14 cellular contexts compared by ENCODE assay signal in genomic region chr4:161554372-161554990, GRCh38.
DNase-seq lines count a peak whose midpoint lies in the region; ATAC-seq, FAIRE-seq and TF ChIP-seq lines count a peak whose summit lies in the region.
"Had no signal": no experiment of that assay in that cellular context is flagged by ENCODE, and none has a peak within 500 bp of the region (broad histone marks: within the 10 kb centered on the region; RNA-seq: fewer than 3 reads in every experiment).

No MANE protein-coding gene starts in this region.

- intact Hi-C loops in aorta (cut with DNase I), result no loop called here

- DNase-seq in A549 (ENCODE audit: low read depth in 1 of 2, low spot score in 1 of 2) (peak in 1 of 2 experiments; percentile 40), glomerular endothelial cell (ENCODE audit: extremely low read depth, low read depth, low spot score) (peak; percentile 58), Ammon's horn (ENCODE audit: low spot score) (no peak), GM12891 (ENCODE audit: insufficient read length, low spot score) (no peak), occipital lobe (lab: John Stamatoyannopoulos, UW) (no peak), aorta (no peak)
- DNase-seq: activated gamma-delta T cell treated with Interleukin-2 at 50 U/mL for 16 hours; GF-D8; NCI-H187 treated with DMSO at 0.1 percent for 48 hours; stimulated activated CD4-positive, alpha-beta T cell treated with anti-CD3 and anti-CD28 coated beads, Interleukin-4, amount 100 ng/mL, for 24 hours; substantia nigra had no signal

- ATAC-seq in A549, result peak; percentile 62 to 72; a peak in 4 of 6 replicates
- peak; percentile 38 for ATAC-seq in HG02798 (IDR thresholded peaks at IDR 0.05; ENCODE audit: poor library complexity, unreplicated experiment)
- ATAC-seq in aorta (ENCODE audit: low FRiP score), result no peak

- H3K4me3 ChIP-seq in A549 (0 out of 3 replicates have a peak overlapping the region, but pooled peaks have one; percentile 13), aorta (ENCODE audit: low read length in 2 of 2) (no peak overlapping the region)

- FAIRE-seq in A549 (lab: Jason Lieb, UNC) (no peak), TTC549 (lab: Jason Lieb, UNC) (peak; percentile 69), GM12891 (lab: Jason Lieb, UNC) (no peak)
- FAIRE-seq: GM19239 had no signal

- no peaks in the 10 kb centered on the region for H3K36me3 ChIP-seq in aorta (ENCODE audit: control insufficient read depth in 1 of 2, insufficient read depth in 2 of 2, low read length in 1 of 2)

- H3K4me1 ChIP-seq in A549 (peaks cover 18% of the 10 kb centered on the region; the same call in 2 of the 3 replicates), aorta (ENCODE audit: control insufficient read depth in 1 of 2, insufficient read depth in 2 of 2, low read length in 2 of 2) (no peaks in the 10 kb centered on the region)

- H3K4me2 ChIP-seq in A549, result peak overlapping the region; percentile 79

- TF ChIP-seq CTCF in A549 (IDR thresholded peaks at IDR 0.05), result no peak

- H3K9me3 ChIP-seq in A549 (no peaks in the 10 kb centered on the region), aorta (ENCODE audit: control insufficient read depth, low read length) (no peaks in the 10 kb centered on the region)

- H3K27me3 ChIP-seq in aorta (ENCODE audit: control insufficient read depth in 1 of 2, insufficient read depth in 2 of 2, low read length in 1 of 2), result no peaks in the 10 kb centered on the region

- 4% methylated on average over 5 of the region's 5 CpGs for WGBS in A549 (ENCODE audit: missing lambda C conversion rate)
- WGBS in aorta, 2 donors, result 17 to 21% methylated on average over 5 of the region's 5 CpGs

- TF ChIP-seq EP300 in A549 (IDR thresholded peaks at IDR 0.05), result no peak

- TF ChIP-seq RAD21 in A549 (conservative IDR thresholded peaks at IDR 0.05 in 1 of 2, IDR thresholded peaks at IDR 0.05 in 1 of 2), result no peak

- POLR2A ChIA-PET in A549 (lab: Yijun Ruan, JAX), result no interaction called here

- CTCF ChIA-PET in A549 (lab: Yijun Ruan, JAX), result no interaction called here

- TF ChIP-seq POLR2A in A549 (IDR thresholded peaks at IDR 0.05; ENCODE audit: low read length) (no peak), GM12891 (IDR thresholded peaks at IDR 0.05; ENCODE audit: low read depth, low read length) (no peak)

- H3K27ac ChIP-seq in A549, result peak overlapping the region; percentile 62 to 82
- H3K27ac ChIP-seq in aorta (ENCODE audit: low read depth in 1 of 2, low read length in 2 of 2), result no peak overlapping the region

TF ChIP-seq in A549, 52 proteins besides CTCF, POLR2A, EP300 and RAD21:
- TF ChIP-seq, protein P1, sequence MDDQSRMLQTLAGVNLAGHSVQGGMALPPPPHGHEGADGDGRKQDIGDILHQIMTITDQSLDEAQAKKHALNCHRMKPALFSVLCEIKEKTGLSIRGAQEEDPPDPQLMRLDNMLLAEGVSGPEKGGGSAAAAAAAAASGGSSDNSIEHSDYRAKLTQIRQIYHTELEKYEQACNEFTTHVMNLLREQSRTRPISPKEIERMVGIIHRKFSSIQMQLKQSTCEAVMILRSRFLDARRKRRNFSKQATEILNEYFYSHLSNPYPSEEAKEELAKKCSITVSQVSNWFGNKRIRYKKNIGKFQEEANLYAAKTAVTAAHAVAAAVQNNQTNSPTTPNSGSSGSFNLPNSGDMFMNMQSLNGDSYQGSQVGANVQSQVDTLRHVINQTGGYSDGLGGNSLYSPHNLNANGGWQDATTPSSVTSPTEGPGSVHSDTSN (IDR thresholded peaks at IDR 0.05), result no peak
- TF ChIP-seq HEYL (CRISPR knock-in tag; IDR thresholded peaks at IDR 0.05), result no peak
- no peak for TF ChIP-seq NFE2L2 (conservative IDR thresholded peaks at IDR 0.05; ENCODE audit: low read length)
- no peak for TF ChIP-seq GATA3 (IDR thresholded peaks at IDR 0.05; ENCODE audit: borderline replicate concordance)
- TF ChIP-seq JUN (IDR thresholded peaks at IDR 0.05), result no peak
- no peak for TF ChIP-seq BHLHE40 (IDR thresholded peaks at IDR 0.05; ENCODE audit: low read depth, low read length)
- no peak for TF ChIP-seq MAZ (IDR thresholded peaks at IDR 0.05; ENCODE audit: borderline replicate concordance, low read depth, low read length)
- no peak for TF ChIP-seq KDM5A (IDR thresholded peaks at IDR 0.05)
- TF ChIP-seq USF2 (IDR thresholded peaks at IDR 0.05), result no peak
- no peak for TF ChIP-seq RCOR1 (IDR thresholded peaks at IDR 0.05; ENCODE audit: low read depth, low read length)
- no peak for TF ChIP-seq FOSL2 (IDR thresholded peaks at IDR 0.05)
- no peak for TF ChIP-seq FOSL2 (CRISPR knock-in tag; IDR thresholded peaks at IDR 0.05)
- no peak for TF ChIP-seq PHF8 (IDR thresholded peaks at IDR 0.05; ENCODE audit: borderline replicate concordance, low read depth)
- TF ChIP-seq, protein P2, sequence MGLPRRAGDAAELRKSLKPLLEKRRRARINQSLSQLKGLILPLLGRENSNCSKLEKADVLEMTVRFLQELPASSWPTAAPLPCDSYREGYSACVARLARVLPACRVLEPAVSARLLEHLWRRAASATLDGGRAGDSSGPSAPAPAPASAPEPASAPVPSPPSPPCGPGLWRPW (IDR thresholded peaks at IDR 0.05), result no peak
- TF ChIP-seq FOXS1 (CRISPR knock-in tag; IDR thresholded peaks at IDR 0.05), result no peak
- TF ChIP-seq SREBF2 (IDR thresholded peaks at IDR 0.05), result no peak
- TF ChIP-seq, protein P3, sequence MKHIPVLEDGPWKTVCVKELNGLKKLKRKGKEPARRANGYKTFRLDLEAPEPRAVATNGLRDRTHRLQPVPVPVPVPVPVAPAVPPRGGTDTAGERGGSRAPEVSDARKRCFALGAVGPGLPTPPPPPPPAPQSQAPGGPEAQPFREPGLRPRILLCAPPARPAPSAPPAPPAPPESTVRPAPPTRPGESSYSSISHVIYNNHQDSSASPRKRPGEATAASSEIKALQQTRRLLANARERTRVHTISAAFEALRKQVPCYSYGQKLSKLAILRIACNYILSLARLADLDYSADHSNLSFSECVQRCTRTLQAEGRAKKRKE (CRISPR knock-in tag; IDR thresholded peaks at IDR 0.05; ENCODE audit: low read depth), result no peak

TF ChIP-seq in GM12891, 5 proteins besides CTCF, POLR2A, EP300 and RAD21:
- TF ChIP-seq TAF1 (IDR thresholded peaks at IDR 0.05; ENCODE audit: low read depth, low read length) (no peak), POLR2AphosphoS5 (IDR thresholded peaks at IDR 0.05; ENCODE audit: low read depth, low read length) (no peak), POU2F2 (IDR thresholded peaks at IDR 0.05; ENCODE audit: low read depth, low read length) (no peak), PAX5 (IDR thresholded peaks at IDR 0.05; ENCODE audit: insufficient read depth, low read length, severe bottlenecking) (no peak), SPI1 (IDR thresholded peaks at IDR 0.05; ENCODE audit: low read depth, low read length) (no peak)

Comparison
In these comparisons a context has a peak if more than half of its experiments do, and no peak if none do; other contexts are left out.
1. H3K27ac ChIP-seq: peak in A549 (2 of 2); none in aorta (0 of 2).